8 cellular contexts compared by ENCODE assay signal in genomic region chr21:41426656-41427311, GRCh38. TPM values are rescaled to one million over a fixed set of nuclear protein-coding genes. Genes with fewer than 3 reads are reported as not detected.
DNase-seq lines count a peak whose midpoint lies in the region; ATAC-seq and TF ChIP-seq lines count a peak whose summit lies in the region.

No MANE protein-coding gene starts in this region.

- H3K27ac ChIP-seq in OCI-LY7 (ENCODE audit: low read depth, low read length, poor library complexity, severe bottlenecking) (no peak overlapping the region), esophagus (ENCODE audit: low read depth in 2 of 2, low read length in 1 of 2) (peak overlapping the region; percentile 53 to 65)

- H3K4me2 ChIP-seq in OCI-LY7 (ENCODE audit: low read length), result peak overlapping the region; percentile 81

- H3K79me2 ChIP-seq in OCI-LY7 (ENCODE audit: insufficient read depth, low read depth, low read length), result no peaks in the 10 kb centered on the region

- H3K36me3 ChIP-seq in OCI-LY7 (ENCODE audit: insufficient read depth, low read length) (no peaks in the 10 kb centered on the region), esophagus (ENCODE audit: control insufficient read depth in 2 of 2, insufficient read depth in 2 of 2, low read length in 1 of 2) (peaks cover under 1 to 3% of the 10 kb centered on the region in 2 donors)

- no peak overlapping the region; the same call in 1 of the 2 replicates for H2AFZ ChIP-seq in OCI-LY7 (ENCODE audit: low read length)

- no peaks in the 10 kb centered on the region for H3K4me1 Mint-ChIP-seq in neural crest cell

- H3K9me3 ChIP-seq in OCI-LY7 (ENCODE audit: low read length), result no peaks in the 10 kb centered on the region
- no peaks in the 10 kb centered on the region for H3K9me3 ChIP-seq in esophagus (ENCODE audit: control insufficient read depth in 2 of 2, insufficient read depth in 1 of 2, low read depth in 1 of 2, low read length in 1 of 2)

- H4K20me1 ChIP-seq in OCI-LY7 (ENCODE audit: insufficient read depth, low read length), result no peaks in the 10 kb centered on the region

- no peaks in the 10 kb centered on the region for H3K9me3 Mint-ChIP-seq in neural crest cell

- peak overlapping the region; percentile 67 for H3K4me3 ChIP-seq in OCI-LY7 (ENCODE audit: low read depth, low read length, poor library complexity, severe bottlenecking)
- H3K4me3 ChIP-seq in esophagus (ENCODE audit: low read depth in 1 of 2, low read length in 2 of 2), result peak overlapping the region; percentile 64 to 71

- no peaks in the 10 kb centered on the region for H3K9me2 ChIP-seq in OCI-LY7 (ENCODE audit: insufficient read depth, low read length)

- POLR2A ChIA-PET in OCI-LY7 (lab: Charles Lee), result interaction anchor here (1.1 kb wide), 1 partner anchor 108 kb away, joined by 3 read pairs; no protein-coding TSS in a partner anchor

- DNase-seq in ELF-1 (ENCODE audit: low read depth, low spot score), result peak; percentile 9
- DNase-seq in OCI-LY7 (ENCODE audit: low spot score), result no peak
- DNase-seq in neural crest cell (ENCODE audit: low read depth, low spot score), result no peak
- no peak for DNase-seq in dedifferentiated amniotic fluid mesenchymal stem cell (ENCODE audit: extremely low spot score)
- DNase-seq in NCI-H1436 treated with DMSO at 0.1 percent for 48 hours (lab: John Stamatoyannopoulos, UW), result no peak

- H3K36me3 Mint-ChIP-seq in neural crest cell (ENCODE audit: low read depth), result no peaks in the 10 kb centered on the region

- WGBS in esophagus, 2 donors, result 13 to 20% methylated on average over 43 of the region's 43 CpGs

- TF ChIP-seq CTCF in OCI-LY7 (conservative IDR thresholded peaks at IDR 0.05; ENCODE audit: low read length), result no peak
- TF ChIP-seq CTCF in neural crest cell (conservative IDR thresholded peaks at IDR 0.05), result no peak

- ATAC-seq in GM21360 (IDR thresholded peaks at IDR 0.05; ENCODE audit: unreplicated experiment) (no peak), HG03196 (IDR thresholded peaks at IDR 0.05; ENCODE audit: unreplicated experiment) (no peak)

- no peak overlapping the region for H3K27ac Mint-ChIP-seq in neural crest cell (ENCODE audit: unreplicated experiment)

- H3K4me1 ChIP-seq in OCI-LY7 (ENCODE audit: insufficient read depth, low read length, poor library complexity, severe bottlenecking) (peaks cover 71% of the 10 kb centered on the region), esophagus (ENCODE audit: control insufficient read depth in 2 of 2, insufficient read depth in 2 of 2, low read length in 1 of 2) (peaks cover 2 to 5% of the 10 kb centered on the region in 2 donors)

- peak overlapping the region; percentile 23 for H3K4me3 Mint-ChIP-seq in neural crest cell

- no TSS peak for BruUV-seq in OCI-LY7 (replicated peaks; lab: Mats Ljungman, UMichigan)

- H3K27me3 Mint-ChIP-seq in neural crest cell (ENCODE audit: low read depth), result peaks cover 41% of the 10 kb centered on the region

- intact Hi-C loops in OCI-LY7 (cut with micrococcal nuclease; ENCODE audit: unreplicated experiment), result loop anchor here (5.0 to 10.0 kb wide), 2 partner anchors 104 to 638 kb away; no protein-coding TSS in a partner anchor

- CTCF ChIA-PET in OCI-LY7 (lab: Charles Lee; ENCODE audit: unreplicated experiment), result no interaction called here

- H3K27me3 ChIP-seq in esophagus (ENCODE audit: control insufficient read depth in 1 of 2, insufficient read depth in 2 of 2, low read length in 2 of 2), result no peaks in the 10 kb centered on the region

RNA-seq across cellular contexts. Expression of gene MX1, which starts 0.7 kb away (rescaled TPM):
- 24.4 and 24.7 TPM in 2 replicates for total RNA-seq in OCI-LY7 (2014; rRNA removed; shearing (Covaris generic))
- total RNA-seq in OCI-LY7 (2022) (23.9 and 25.1 TPM in 2 replicates), neural crest cell (2.4 and 3.3 TPM in 2 replicates)
- 10 to 100 TPM; 17.3 to 25.4 TPM for polyA plus RNA-seq in esophagus
